ENCODE assay signal across 1 cellular context in the genomic region with DNA sequence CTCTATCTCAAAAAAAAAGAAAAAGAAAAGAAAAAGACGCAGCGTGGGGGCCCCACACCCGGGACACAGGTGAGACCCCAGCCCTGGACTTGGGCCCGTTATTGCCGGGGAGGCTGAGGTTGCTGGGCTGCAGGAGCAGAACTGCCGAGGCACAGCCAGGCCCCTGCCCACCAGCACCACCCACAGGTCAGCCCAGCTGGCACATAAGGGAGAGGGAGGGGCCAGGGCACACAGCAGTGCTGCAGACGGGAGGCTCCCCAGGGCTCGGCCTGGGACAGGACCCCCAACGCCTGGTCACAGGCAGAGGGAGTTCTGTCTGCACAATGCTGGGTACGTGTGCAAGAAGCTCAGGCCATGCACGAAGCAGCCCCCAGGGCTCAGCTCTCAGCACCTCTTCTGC.
TF ChIP-seq lines count a peak whose summit lies in the region.

No MANE protein-coding gene starts in this region.

TF ChIP-seq in Ishikawa, 13 proteins besides CTCF, POLR2A, EP300 and RAD21 (continued from another document):
- TF ChIP-seq, protein P1, sequence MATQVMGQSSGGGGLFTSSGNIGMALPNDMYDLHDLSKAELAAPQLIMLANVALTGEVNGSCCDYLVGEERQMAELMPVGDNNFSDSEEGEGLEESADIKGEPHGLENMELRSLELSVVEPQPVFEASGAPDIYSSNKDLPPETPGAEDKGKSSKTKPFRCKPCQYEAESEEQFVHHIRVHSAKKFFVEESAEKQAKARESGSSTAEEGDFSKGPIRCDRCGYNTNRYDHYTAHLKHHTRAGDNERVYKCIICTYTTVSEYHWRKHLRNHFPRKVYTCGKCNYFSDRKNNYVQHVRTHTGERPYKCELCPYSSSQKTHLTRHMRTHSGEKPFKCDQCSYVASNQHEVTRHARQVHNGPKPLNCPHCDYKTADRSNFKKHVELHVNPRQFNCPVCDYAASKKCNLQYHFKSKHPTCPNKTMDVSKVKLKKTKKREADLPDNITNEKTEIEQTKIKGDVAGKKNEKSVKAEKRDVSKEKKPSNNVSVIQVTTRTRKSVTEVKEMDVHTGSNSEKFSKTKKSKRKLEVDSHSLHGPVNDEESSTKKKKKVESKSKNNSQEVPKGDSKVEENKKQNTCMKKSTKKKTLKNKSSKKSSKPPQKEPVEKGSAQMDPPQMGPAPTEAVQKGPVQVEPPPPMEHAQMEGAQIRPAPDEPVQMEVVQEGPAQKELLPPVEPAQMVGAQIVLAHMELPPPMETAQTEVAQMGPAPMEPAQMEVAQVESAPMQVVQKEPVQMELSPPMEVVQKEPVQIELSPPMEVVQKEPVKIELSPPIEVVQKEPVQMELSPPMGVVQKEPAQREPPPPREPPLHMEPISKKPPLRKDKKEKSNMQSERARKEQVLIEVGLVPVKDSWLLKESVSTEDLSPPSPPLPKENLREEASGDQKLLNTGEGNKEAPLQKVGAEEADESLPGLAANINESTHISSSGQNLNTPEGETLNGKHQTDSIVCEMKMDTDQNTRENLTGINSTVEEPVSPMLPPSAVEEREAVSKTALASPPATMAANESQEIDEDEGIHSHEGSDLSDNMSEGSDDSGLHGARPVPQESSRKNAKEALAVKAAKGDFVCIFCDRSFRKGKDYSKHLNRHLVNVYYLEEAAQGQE (IDR thresholded peaks at IDR 0.05; ENCODE audit: low read depth): no peak
- TF ChIP-seq FOXM1 (IDR thresholded peaks at IDR 0.05; ENCODE audit: borderline replicate concordance, low read depth) (no peak), ZBTB7A (IDR thresholded peaks at IDR 0.05; ENCODE audit: low read depth) (no peak), EGR1 (IDR thresholded peaks at IDR 0.05) (no peak), TAF1 (IDR thresholded peaks at IDR 0.05; ENCODE audit: low read depth) (no peak), TEAD4 (IDR thresholded peaks at IDR 0.05) (no peak)
- TF ChIP-seq, protein P2, sequence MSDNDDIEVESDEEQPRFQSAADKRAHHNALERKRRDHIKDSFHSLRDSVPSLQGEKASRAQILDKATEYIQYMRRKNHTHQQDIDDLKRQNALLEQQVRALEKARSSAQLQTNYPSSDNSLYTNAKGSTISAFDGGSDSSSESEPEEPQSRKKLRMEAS (IDR thresholded peaks at IDR 0.05): no peak
